In the genomic region with DNA sequence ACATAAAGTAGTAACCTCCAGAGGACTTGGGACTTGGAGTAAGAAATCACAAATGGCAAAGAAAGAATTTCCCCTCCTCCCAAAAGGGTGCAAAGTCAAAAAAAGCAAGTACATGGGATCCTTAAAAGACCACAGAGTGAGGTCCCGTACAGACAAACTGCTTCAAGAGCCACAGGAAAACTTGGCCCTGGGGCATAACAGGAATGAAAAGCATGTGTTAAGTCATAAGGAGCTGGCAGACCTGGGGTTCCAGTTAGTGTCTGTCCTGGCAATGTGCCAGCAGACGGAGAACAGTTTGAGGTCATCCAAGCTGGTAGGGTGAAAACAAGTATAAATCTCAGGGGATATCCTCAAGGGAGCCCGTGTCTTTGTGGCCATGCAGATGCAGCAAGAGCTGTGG, we compare ENCODE assay signal across 12 cellular contexts.
DNase-seq lines count a peak whose midpoint lies in the region; ATAC-seq, FAIRE-seq and TF ChIP-seq lines count a peak whose summit lies in the region.
"Had no signal": no experiment of that assay in that cellular context is flagged by ENCODE, and none has a peak within 500 bp of the region (broad histone marks: within the 10 kb centered on the region; RNA-seq: fewer than 3 reads in every experiment).

No MANE protein-coding gene starts in this region.

- DNase-seq in ACHN, result peak; percentile 57
- DNase-seq in HFFc6, result peak; percentile 70
- peak; percentile 40 to 82 (median 68) for DNase-seq in adrenal gland
- DNase-seq in keratinocyte (ENCODE audit: low read depth, low spot score), result peak; percentile 84
- DNase-seq in stimulated activated CD4-positive, alpha-beta T cell treated with anti-CD3 and anti-CD28 coated beads, Interleukin-4, amount 100 ng/mL, for 4 hours, result no peak
- DNase-seq: Caco-2, natural killer cell, NCI-H146 had no signal

- peaks cover 4% of the 10 kb centered on the region for H3K27me3 Mint-ChIP-seq in HFFc6 (ENCODE audit: insufficient read depth)

- WGBS in adrenal gland, 4 donors, result 26 to 40% (median 30%) methylated on average over 3 of the region's 3 CpGs

- H3K4me3 Mint-ChIP-seq in HFFc6, result peak overlapping the region; percentile 81
- H3K4me3 Mint-ChIP-seq: natural killer cell had no signal

- TF ChIP-seq POLR2A in adrenal gland (IDR thresholded peaks at IDR 0.05), result no peak

- H3K9me1 ChIP-seq in keratinocyte (ENCODE audit: control insufficient read depth, extremely low read depth, insufficient read depth, low read length), result no peaks in the 10 kb centered on the region

- no peaks in the 10 kb centered on the region for H3K9me3 ChIP-seq in adrenal gland (replicated peaks in 1 of 3)
- H3K9me3 ChIP-seq in keratinocyte (ENCODE audit: control insufficient read depth, low read depth, low read length), result no peaks in the 10 kb centered on the region
- H3K9me3 ChIP-seq: Caco-2 had no signal

- H2AFZ ChIP-seq in keratinocyte (ENCODE audit: control insufficient read depth, low read length), result no peak overlapping the region

- no peaks in the 10 kb centered on the region for H3K79me2 ChIP-seq in keratinocyte (ENCODE audit: control insufficient read depth, insufficient read depth, low read length)

- ATAC-seq in GM21526 (IDR thresholded peaks at IDR 0.05; ENCODE audit: low FRiP score, unreplicated experiment) (no peak), HG03571 (IDR thresholded peaks at IDR 0.05; ENCODE audit: unreplicated experiment) (no peak), GM19395 (IDR thresholded peaks at IDR 0.05; ENCODE audit: unreplicated experiment) (no peak)

- H3K4me1 ChIP-seq in adrenal gland (replicated peaks in 1 of 2), result peaks cover 24 to 48% of the 10 kb centered on the region in 2 donors
- peaks cover 43% of the 10 kb centered on the region for H3K4me1 ChIP-seq in keratinocyte (ENCODE audit: control insufficient read depth, extremely low read depth, insufficient read depth, low read length)
- H3K4me1 ChIP-seq: Caco-2 had no signal

- no peaks in the 10 kb centered on the region for H3K9me3 Mint-ChIP-seq in HFFc6
- H3K9me3 Mint-ChIP-seq: natural killer cell had no signal

- H3K27ac Mint-ChIP-seq in HFFc6, result peak overlapping the region; percentile 73

- no peak overlapping the region for H3K9ac ChIP-seq in keratinocyte (ENCODE audit: control insufficient read depth, extremely low read depth, insufficient read depth, low read length)

- peak overlapping the region; percentile 84 for H3K4me2 ChIP-seq in keratinocyte (ENCODE audit: control insufficient read depth, extremely low read depth, insufficient read depth, low read depth, low read length)

- no peak overlapping the region for H3K4me3 ChIP-seq in adrenal gland
- no peak overlapping the region for H3K4me3 ChIP-seq in keratinocyte (ENCODE audit: control insufficient read depth in 2 of 3, extremely low read depth in 1 of 3, insufficient read depth in 2 of 3, low read depth in 1 of 3, low read length in 3 of 3)

- H3K36me3 ChIP-seq in adrenal gland (replicated peaks in 1 of 2), result no peaks in the 10 kb centered on the region
- H3K36me3 ChIP-seq in keratinocyte (ENCODE audit: control insufficient read depth in 2 of 2, extremely low read depth in 1 of 2, insufficient read depth in 2 of 2, low read length in 2 of 2), result no peaks in the 10 kb centered on the region

- peak; percentile 98 for FAIRE-seq in keratinocyte (lab: Jason Lieb, UNC)
- FAIRE-seq: endothelial cell of umbilical vein had no signal

- H3K4me1 Mint-ChIP-seq in HFFc6 (ENCODE audit: low read depth), result peaks cover 43% of the 10 kb centered on the region

- dilution Hi-C loops in keratinocyte (cut with MboI; ENCODE audit: extremely low pct_ligation_motif_present, low sequenced_read_pairs), result no loop called here

- intact Hi-C loops in adrenal gland (cut with DNase I), result no loop called here

- H3K27ac ChIP-seq in adrenal gland, result peak overlapping the region in 2 of 5 donors; percentile 27 to 53
- H3K27ac ChIP-seq in keratinocyte (ENCODE audit: control insufficient read depth, insufficient read depth, low read length), result peak overlapping the region; percentile 61

- H4K20me1 ChIP-seq in keratinocyte (ENCODE audit: control insufficient read depth, extremely low read depth, insufficient read depth, low read length), result no peaks in the 10 kb centered on the region

- H3K27me3 ChIP-seq in adrenal gland (no peaks in the 10 kb centered on the region), keratinocyte (ENCODE audit: control insufficient read depth, extremely low read depth, insufficient read depth, low read length) (no peaks in the 10 kb centered on the region)

- in situ Hi-C loops in ACHN (cut with HindIII; ENCODE audit: low pct_ligation_motif_present, low pct_unique_long_range_greater_than_20kb, low sequenced_read_pairs), result no loop called here

- no peaks in the 10 kb centered on the region for H3K36me3 Mint-ChIP-seq in HFFc6 (ENCODE audit: low read depth)
- H3K36me3 Mint-ChIP-seq: natural killer cell had no signal

- TF ChIP-seq CTCF in HFFc6 (IDR thresholded peaks at IDR 0.05) (no peak), adrenal gland (IDR thresholded peaks at IDR 0.05) (no peak), keratinocyte (optimal IDR thresholded peaks at IDR 0.05 in 1 of 3, IDR thresholded peaks at IDR 0.05 in 1 of 3, conservative IDR thresholded peaks at IDR 0.05 in 1 of 3; ENCODE audit: extremely low read depth in 1 of 3, insufficient read depth in 2 of 3, low read length in 3 of 3) (no peak)

Comparison
In these comparisons a context has a peak if more than half of its experiments do, and no peak if none do; other contexts are left out.
1. DNase-seq: peak in ACHN (single experiment), HFFc6 (single experiment), adrenal gland (7 of 7) and keratinocyte (single experiment); none in stimulated activated CD4-positive, alpha-beta T cell treated with anti-CD3 and anti-CD28 coated beads, Interleukin-4, amount 100 ng/mL, for 4 hours (0 of 2).